1 cellular context compared by ENCODE assay signal in genomic region chr6:157539900-157540752, GRCh38.
A peak's percentile ranks its signal among the peaks of the same experiment; 100 is the strongest.
TF ChIP-seq lines count a peak whose summit lies in the region.

No MANE protein-coding gene starts in this region.

TF ChIP-seq in HepG2, 621 proteins besides CTCF, POLR2A, EP300 and RAD21 (continued from another document and continues in another):
- TF ChIP-seq PATZ1 (CRISPR knock-in tag; IDR thresholded peaks at IDR 0.05) (peak; percentile 82), STAT6 (CRISPR knock-in tag; IDR thresholded peaks at IDR 0.05; ENCODE audit: borderline replicate concordance) (0 out of 2 replicates have a peak, but pooled peaks have one; percentile 73), ZNF264 (CRISPR knock-in tag; IDR thresholded peaks at IDR 0.05) (peak; percentile 96; the same call in 1 of the 2 replicates), FLYWCH1 (CRISPR knock-in tag; IDR thresholded peaks at IDR 0.05) (no peak; the same call in 1 of the 2 replicates), PAXIP1 (CRISPR knock-in tag; conservative IDR thresholded peaks at IDR 0.05) (peak; percentile 99), ZNF841 (CRISPR knock-in tag; IDR thresholded peaks at IDR 0.05; ENCODE audit: borderline replicate concordance) (no peak), ZNF503 (CRISPR knock-in tag; IDR thresholded peaks at IDR 0.05) (peak; percentile 84; the same call in 1 of the 2 replicates), ZSCAN20 (CRISPR knock-in tag; IDR thresholded peaks at IDR 0.05; ENCODE audit: borderline replicate concordance) (0 out of 2 replicates have a peak, but pooled peaks have one; percentile 67), HNRNPLL (IDR thresholded peaks at IDR 0.05; ENCODE audit: low read depth, low read length, poor library complexity, severe bottlenecking) (peak; percentile 47), ZNF891 (CRISPR knock-in tag; IDR thresholded peaks at IDR 0.05) (peak; percentile 75; the same call in 1 of the 2 replicates), MXD4 (CRISPR knock-in tag; IDR thresholded peaks at IDR 0.05) (peak; percentile 70), SNAPC2 (CRISPR knock-in tag; IDR thresholded peaks at IDR 0.05) (peak; percentile 83), ZNF777 (CRISPR knock-in tag; IDR thresholded peaks at IDR 0.05) (0 out of 2 replicates have a peak, but pooled peaks have one; percentile 1), SMAD1 (CRISPR knock-in tag; IDR thresholded peaks at IDR 0.05; ENCODE audit: borderline replicate concordance, low read depth) (peak; percentile 87; the same call in 1 of the 2 replicates), MIXL1 (CRISPR knock-in tag; IDR thresholded peaks at IDR 0.05) (peak; percentile 90), THYN1 (CRISPR knock-in tag; IDR thresholded peaks at IDR 0.05; ENCODE audit: borderline replicate concordance, low read depth) (no peak), ZBTB8A (CRISPR knock-in tag; IDR thresholded peaks at IDR 0.05; ENCODE audit: borderline replicate concordance, low read depth) (no peak), KDM4B (CRISPR knock-in tag; IDR thresholded peaks at IDR 0.05) (peak; percentile 78), TBX3 (IDR thresholded peaks at IDR 0.05; ENCODE audit: borderline replicate concordance) (peak; percentile 44; the same call in 1 of the 2 replicates), DPF2 (CRISPR knock-in tag; IDR thresholded peaks at IDR 0.05; ENCODE audit: borderline replicate concordance, low read depth) (peak; percentile 85), NCOA1 (CRISPR knock-in tag; IDR thresholded peaks at IDR 0.05) (no peak), HMGXB4 (CRISPR knock-in tag; IDR thresholded peaks at IDR 0.05; ENCODE audit: borderline replicate concordance in 1 of 2, low read depth in 1 of 2) (peak; percentile 78 to 79), ZNF142 (CRISPR knock-in tag; IDR thresholded peaks at IDR 0.05) (no peak), ZNF687 (CRISPR knock-in tag; IDR thresholded peaks at IDR 0.05) (peak; percentile 95), ZFP91 (CRISPR knock-in tag; IDR thresholded peaks at IDR 0.05; ENCODE audit: borderline replicate concordance) (peak; percentile 91), KMT2B (CRISPR knock-in tag; IDR thresholded peaks at IDR 0.05) (peak; percentile 90), BHLHE40 (IDR thresholded peaks at IDR 0.05; ENCODE audit: low read length) (no peak), GZF1 (CRISPR knock-in tag; IDR thresholded peaks at IDR 0.05) (peak; percentile 80; the same call in 1 of the 2 replicates), ZNF530 (CRISPR knock-in tag; IDR thresholded peaks at IDR 0.05; ENCODE audit: low read depth) (no peak), RFX1 (IDR thresholded peaks at IDR 0.05) (no peak; the same call in 1 of the 2 replicates), ZNF772 (CRISPR knock-in tag; IDR thresholded peaks at IDR 0.05) (peak; percentile 62)
